Comparison of ENCODE assay signal across 1 cellular context in the genomic region with DNA sequence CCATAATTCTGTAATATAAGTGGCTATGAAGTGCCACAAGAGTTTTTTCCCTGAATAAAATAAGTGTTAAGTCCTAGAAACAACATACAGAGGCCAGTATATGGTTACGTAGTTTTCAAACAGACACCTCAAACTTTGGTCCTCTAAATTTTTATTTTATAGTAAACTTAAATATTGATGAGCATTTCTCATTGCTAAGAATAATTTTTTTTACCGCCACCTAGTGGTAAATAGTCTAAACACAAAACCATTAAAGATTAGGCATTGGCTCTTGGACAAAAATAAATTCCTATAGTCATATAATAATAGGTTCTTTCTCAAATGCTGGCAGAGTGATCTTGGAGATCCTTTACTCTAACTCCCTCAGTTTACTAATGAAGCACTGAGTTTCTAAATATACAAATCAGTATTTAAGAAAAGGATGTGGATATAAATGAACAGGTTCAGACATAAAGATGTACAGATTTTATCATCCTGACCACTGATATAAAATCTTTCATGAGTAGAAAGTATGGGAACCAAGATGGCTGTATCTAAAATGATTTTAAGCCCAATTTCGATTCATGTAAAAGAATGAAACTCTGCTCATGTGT.
TF ChIP-seq lines count a peak whose summit lies in the region.

No MANE protein-coding gene starts in this region.

TF ChIP-seq in WTC11, 78 proteins besides CTCF, POLR2A, EP300 and RAD21 (continued from another document):
- TF ChIP-seq, protein P1, sequence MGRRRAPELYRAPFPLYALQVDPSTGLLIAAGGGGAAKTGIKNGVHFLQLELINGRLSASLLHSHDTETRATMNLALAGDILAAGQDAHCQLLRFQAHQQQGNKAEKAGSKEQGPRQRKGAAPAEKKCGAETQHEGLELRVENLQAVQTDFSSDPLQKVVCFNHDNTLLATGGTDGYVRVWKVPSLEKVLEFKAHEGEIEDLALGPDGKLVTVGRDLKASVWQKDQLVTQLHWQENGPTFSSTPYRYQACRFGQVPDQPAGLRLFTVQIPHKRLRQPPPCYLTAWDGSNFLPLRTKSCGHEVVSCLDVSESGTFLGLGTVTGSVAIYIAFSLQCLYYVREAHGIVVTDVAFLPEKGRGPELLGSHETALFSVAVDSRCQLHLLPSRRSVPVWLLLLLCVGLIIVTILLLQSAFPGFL (CRISPR knock-in tag; IDR thresholded peaks at IDR 0.05; ENCODE audit: borderline replicate concordance): no peak
- TF ChIP-seq, protein P2, sequence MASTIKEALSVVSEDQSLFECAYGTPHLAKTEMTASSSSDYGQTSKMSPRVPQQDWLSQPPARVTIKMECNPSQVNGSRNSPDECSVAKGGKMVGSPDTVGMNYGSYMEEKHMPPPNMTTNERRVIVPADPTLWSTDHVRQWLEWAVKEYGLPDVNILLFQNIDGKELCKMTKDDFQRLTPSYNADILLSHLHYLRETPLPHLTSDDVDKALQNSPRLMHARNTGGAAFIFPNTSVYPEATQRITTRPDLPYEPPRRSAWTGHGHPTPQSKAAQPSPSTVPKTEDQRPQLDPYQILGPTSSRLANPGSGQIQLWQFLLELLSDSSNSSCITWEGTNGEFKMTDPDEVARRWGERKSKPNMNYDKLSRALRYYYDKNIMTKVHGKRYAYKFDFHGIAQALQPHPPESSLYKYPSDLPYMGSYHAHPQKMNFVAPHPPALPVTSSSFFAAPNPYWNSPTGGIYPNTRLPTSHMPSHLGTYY (CRISPR knock-in tag; IDR thresholded peaks at IDR 0.05): no peak
- no peak for TF ChIP-seq ZNF263 (CRISPR knock-in tag; IDR thresholded peaks at IDR 0.05; ENCODE audit: low read depth)
- no peak for TF ChIP-seq ZBTB21 (CRISPR knock-in tag; IDR thresholded peaks at IDR 0.05; ENCODE audit: borderline replicate concordance)
